ENCODE assay signal across 24 cellular contexts in the genomic region with DNA sequence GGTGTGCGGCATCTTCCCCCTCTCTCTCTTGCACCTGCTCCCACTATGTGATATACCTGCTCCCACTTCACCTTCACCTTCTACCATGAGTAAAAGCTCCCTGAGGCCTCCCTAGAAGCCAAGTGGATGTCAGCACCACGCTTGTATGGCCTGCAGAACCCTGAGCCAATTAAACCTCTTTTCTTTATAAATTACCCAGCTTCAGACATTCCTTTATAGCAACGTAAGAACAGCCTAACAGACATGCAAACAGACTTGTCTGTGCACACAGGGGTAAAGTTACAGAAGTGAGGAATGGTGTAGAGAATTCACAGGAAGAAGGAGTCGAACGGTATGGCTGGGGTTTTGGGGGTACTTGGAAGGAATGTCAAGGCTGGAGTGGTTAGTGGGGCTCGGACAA.
"Had no signal": no experiment of that assay in that cellular context is flagged by ENCODE, and none has a peak within 500 bp of the region (broad histone marks: within the 10 kb centered on the region; RNA-seq: fewer than 3 reads in every experiment).

No MANE protein-coding gene starts in this region.

- H3K4me1 Mint-ChIP-seq: T-cell had no signal

- H3K4me3 Mint-ChIP-seq: activated naive CD8-positive, alpha-beta T cell; effector memory CD8-positive, alpha-beta T cell; neural crest cell; T-cell; T-helper 2 cell treated with Interferon-gamma antibody and Interleukin-4, amounts not matched to agents 5 μg/mL and 100 μg/mL, for 36 hours had no signal

- H3K36me3 Mint-ChIP-seq: activated naive CD8-positive, alpha-beta T cell; T-cell had no signal

- H3K27ac Mint-ChIP-seq: activated naive CD8-positive, alpha-beta T cell; effector memory CD8-positive, alpha-beta T cell; T-cell; T-helper 2 cell treated with Interferon-gamma antibody and Interleukin-4, amounts not matched to agents 5 μg/mL and 100 μg/mL, for 36 hours had no signal

- H3K9me3 ChIP-seq: adrenal gland, ascending aorta, colonic mucosa, gastrocnemius medialis, ovary, psoas muscle, upper lobe of right lung had no signal

- H3K9me3 Mint-ChIP-seq: effector memory CD8-positive, alpha-beta T cell; neural crest cell; T-cell; T-helper 2 cell treated with Interferon-gamma antibody and Interleukin-4, amounts not matched to agents 5 μg/mL and 100 μg/mL, for 36 hours had no signal

- H3K27me3 ChIP-seq: adrenal gland, ascending aorta, brain microvascular endothelial cell, colonic mucosa, dorsolateral prefrontal cortex, esophagus muscularis mucosa, gastrocnemius medialis, ovary, upper lobe of right lung had no signal

- H3K4me1 ChIP-seq: ascending aorta, colonic mucosa, esophagus muscularis mucosa, gastrocnemius medialis, psoas muscle, upper lobe of right lung had no signal

- ATAC-seq: effector memory CD8-positive, alpha-beta T cell; gastrocnemius medialis; psoas muscle; right cardiac atrium; stimulated activated naive CD8-positive, alpha-beta T cell treated with anti-CD3 and anti-CD28 coated beads, Interleukin-15, Interleukin-2, amounts not matched to agents 100 U/mL and 50 U/mL, for 24 hours; T-cell; upper lobe of right lung had no signal

- DNase-seq: activated CD4-positive, alpha-beta T cell treated with anti-CD3 and anti-CD28 coated beads for 1 hour; activated CD4-positive, alpha-beta T cell treated with anti-CD3 and anti-CD28 coated beads, Interleukin-2, amount 50 U/mL, for 1 hour; activated T-cell treated with anti-CD3 and anti-CD28 coated beads, Interleukin-2, amount 50 U/mL, for 1 hour; adrenal gland; brain microvascular endothelial cell; central memory CD4-positive, alpha-beta T cell; colonic mucosa; effector memory CD8-positive, alpha-beta T cell; gastrocnemius medialis; hypothalamus; ovary; psoas muscle; right cardiac atrium; stimulated activated CD4-positive, alpha-beta T cell treated with anti-CD3 and anti-CD28 coated beads, Interleukin-4, amount 100 ng/mL, for 4 hours; stimulated activated naive CD8-positive, alpha-beta T cell treated with anti-CD3 and anti-CD28 coated beads, Interleukin-15, Interleukin-2, amounts not matched to agents 100 U/mL and 50 U/mL, for 24 hours; T-cell; upper lobe of right lung; WERI-Rb-1 had no signal

- H3K27ac ChIP-seq: ascending aorta, brain microvascular endothelial cell, colonic mucosa, dorsolateral prefrontal cortex, esophagus muscularis mucosa, gastrocnemius medialis, ovary, psoas muscle, upper lobe of right lung, WERI-Rb-1 had no signal

- H3K36me3 ChIP-seq: adrenal gland, ascending aorta, brain microvascular endothelial cell, colonic mucosa, esophagus muscularis mucosa, gastrocnemius medialis, ovary, upper lobe of right lung, WERI-Rb-1 had no signal

- H3K4me3 ChIP-seq: adrenal gland, ascending aorta, colonic mucosa, dorsolateral prefrontal cortex, esophagus muscularis mucosa, gastrocnemius medialis, ovary, psoas muscle, upper lobe of right lung had no signal
